In genomic region chr19:7554990-7555864, GRCh38 we compare ENCODE assay signal across 13 cellular contexts. TPM values are rescaled to one million over a fixed set of nuclear protein-coding genes. Genes with fewer than 3 reads are reported as not detected.
DNase-seq lines count a peak whose midpoint lies in the region; ATAC-seq, FAIRE-seq and TF ChIP-seq lines count a peak whose summit lies in the region.
"Had no signal": no experiment of that assay in that cellular context is flagged by ENCODE, and none has a peak within 500 bp of the region (broad histone marks: within the 10 kb centered on the region; RNA-seq: fewer than 3 reads in every experiment).

No MANE protein-coding gene starts in this region.

- peaks cover 21% of the 10 kb centered on the region for H3K36me3 Mint-ChIP-seq in activated T-helper 1 cell treated with anti-CD3 and anti-CD28 coated beads, Interleukin-12 subunit alpha, Interleukin-12 subunit beta, Interleukin-2, Interleukin-4 antibody, amounts not matched to agents 30 ng/mL and 10 ng/mL and 1 ng/mL, durations not matched to agents 14 hours and 24 hours and 36 hours (ENCODE audit: low read depth)

- no peak overlapping the region for H3K4me3 Mint-ChIP-seq in activated T-helper 1 cell treated with anti-CD3 and anti-CD28 coated beads, Interleukin-12 subunit alpha, Interleukin-12 subunit beta, Interleukin-2, Interleukin-4 antibody, amounts not matched to agents 30 ng/mL and 10 ng/mL and 1 ng/mL, durations not matched to agents 14 hours and 24 hours and 36 hours

- POLR2A ChIA-PET in K562 (lab: Yijun Ruan, JAX): interaction anchor here (0.7 kb wide), 1 partner anchor 243 kb away, joined by 3 read pairs; no protein-coding TSS in a partner anchor

- no peaks in the 10 kb centered on the region for H3K4me1 Mint-ChIP-seq in activated T-helper 1 cell treated with anti-CD3 and anti-CD28 coated beads, Interleukin-12 subunit alpha, Interleukin-12 subunit beta, Interleukin-2, Interleukin-4 antibody, amounts not matched to agents 30 ng/mL and 10 ng/mL and 1 ng/mL, durations not matched to agents 14 hours and 24 hours and 36 hours (ENCODE audit: low read depth)

- H3K4me3 ChIP-seq in HUES48 (ENCODE audit: low read depth, low read length): peak overlapping the region; percentile 64; the same call in 1 of the 2 replicates
- peak overlapping the region; percentile 34 for H3K4me3 ChIP-seq in K562
- H3K4me3 ChIP-seq in osteoblast (ENCODE audit: insufficient read depth, low read length): no peak overlapping the region
- H3K4me3 ChIP-seq: HAP-1, pancreas, thyroid gland had no signal

- H4K20me1 ChIP-seq in K562 (replicated peaks; ENCODE audit: control insufficient read depth, insufficient read depth, low read length) (no peaks in the 10 kb centered on the region), osteoblast (ENCODE audit: insufficient read depth, low read length) (no peaks in the 10 kb centered on the region)

- TF ChIP-seq RAD21 in K562 (CRISPR knock-in tag; conservative IDR thresholded peaks at IDR 0.05 in 1 of 2, IDR thresholded peaks at IDR 0.05 in 1 of 2): no peak

- 75% methylated on average over 30 of the region's 62 CpGs for WGBS in K562 (ENCODE audit: insufficient coverage, low coverage, missing lambda C conversion rate)

- no peaks in the 10 kb centered on the region for H3K9me3 ChIP-seq in HUES48 (ENCODE audit: control insufficient read depth, insufficient read depth, low read length)
- 0 out of 2 replicates have a peak, but pooled peaks cover 3% of the 10 kb centered on the region for H3K9me3 ChIP-seq in K562 (replicated peaks; ENCODE audit: control insufficient read depth, insufficient read depth, low read depth, low read length)
- H3K9me3 ChIP-seq in osteoblast (ENCODE audit: low read depth, low read length): no peaks in the 10 kb centered on the region
- H3K9me3 ChIP-seq: HAP-1, pancreas, thyroid gland had no signal

- CTCF ChIA-PET in K562 (lab: Yijun Ruan, JAX; ENCODE audit: low intra/inter-chr PET ratio): no interaction called here

- H3K9me1 ChIP-seq in K562 (ENCODE audit: control insufficient read depth, insufficient read depth, low read length): no peaks in the 10 kb centered on the region

- TF ChIP-seq CTCF in K562 (IDR thresholded peaks at IDR 0.05 in 2 of 3, conservative IDR thresholded peaks at IDR 0.05 in 1 of 3; ENCODE audit: insufficient read depth in 2 of 3, low read depth in 1 of 3, low read length in 3 of 3) (no peak), osteoblast (IDR thresholded peaks at IDR 0.05; ENCODE audit: extremely low read depth, low read depth, low read length) (no peak), GM13977 (IDR thresholded peaks at IDR 0.05; ENCODE audit: extremely low read depth, insufficient read depth, missing control alignments) (no peak)

- H3K9me3 Mint-ChIP-seq in activated T-helper 1 cell treated with anti-CD3 and anti-CD28 coated beads, Interleukin-12 subunit alpha, Interleukin-12 subunit beta, Interleukin-2, Interleukin-4 antibody, amounts not matched to agents 30 ng/mL and 10 ng/mL and 1 ng/mL, durations not matched to agents 14 hours and 24 hours and 36 hours: no peaks in the 10 kb centered on the region

- peak; percentile 87 for ATAC-seq in K562
- ATAC-seq: left lobe of liver, pancreas had no signal

- TF ChIP-seq POLR2A in K562 (conservative IDR thresholded peaks at IDR 0.05): no peak

- H3K79me2 ChIP-seq in K562 (ENCODE audit: control insufficient read depth, insufficient read depth, low read length): no peaks in the 10 kb centered on the region
- no peaks in the 10 kb centered on the region for H3K79me2 ChIP-seq in osteoblast (ENCODE audit: insufficient read depth, low read length)

- H3K36me3 ChIP-seq in HUES48 (ENCODE audit: control insufficient read depth, insufficient read depth, low read length) (peaks cover 48% of the 10 kb centered on the region), K562 (ENCODE audit: control insufficient read depth, insufficient read depth, low read length) (peaks cover 13% of the 10 kb centered on the region; the same call in 1 of the 3 replicates), osteoblast (ENCODE audit: insufficient read depth, low read length) (peaks cover 41% of the 10 kb centered on the region)

- H3K27ac ChIP-seq in HUES48 (ENCODE audit: low read depth, low read length): no peak overlapping the region
- peak overlapping the region; percentile 72; the same call in 2 of the 3 replicates for H3K27ac ChIP-seq in K562 (ENCODE audit: extremely low read depth, low read depth, low read length)
- H3K27ac ChIP-seq in osteoblast (ENCODE audit: low read depth, low read length): no peak overlapping the region
- H3K27ac ChIP-seq: pancreas, thyroid gland had no signal

- no peak for TF ChIP-seq EP300 in K562 (IDR thresholded peaks at IDR 0.05; ENCODE audit: low read length)

- H2AFZ ChIP-seq in K562 (ENCODE audit: low read depth, low read length) (peak overlapping the region; percentile 77), osteoblast (ENCODE audit: low read length) (no peak overlapping the region)

- intact Hi-C loops in K562 (cut with micrococcal nuclease): no loop called here
- intact Hi-C loops in activated T-helper 1 cell treated with anti-CD3 and anti-CD28 coated beads, Interleukin-12 subunit alpha, Interleukin-12 subunit beta, Interleukin-2, Interleukin-4 antibody, amounts not matched to agents 30 ng/mL and 10 ng/mL and 1 ng/mL, durations not matched to agents 14 hours and 24 hours and 36 hours (cut with micrococcal nuclease): no loop called here

- H3K27ac Mint-ChIP-seq in activated T-helper 1 cell treated with anti-CD3 and anti-CD28 coated beads, Interleukin-12 subunit alpha, Interleukin-12 subunit beta, Interleukin-2, Interleukin-4 antibody, amounts not matched to agents 30 ng/mL and 10 ng/mL and 1 ng/mL, durations not matched to agents 14 hours and 24 hours and 36 hours: no peak overlapping the region

- no peak for FAIRE-seq in K562 (lab: Jason Lieb, UNC)
- FAIRE-seq: pancreas had no signal

- H3K4me1 ChIP-seq in HUES48 (ENCODE audit: control insufficient read depth, insufficient read depth, low read length): peaks cover 6% of the 10 kb centered on the region; the same call in 1 of the 2 replicates
- H3K4me1 ChIP-seq in K562 (replicated peaks in 1 of 2; ENCODE audit: control insufficient read depth in 2 of 2, insufficient read depth in 2 of 2, low read length in 2 of 2): peaks cover 0 to 29% of the 10 kb centered on the region in 2 experiments; a peak in 3 of 5 replicates
- H3K4me1 ChIP-seq in osteoblast (ENCODE audit: insufficient read depth, low read length): no peaks in the 10 kb centered on the region
- H3K4me1 ChIP-seq: HAP-1, pancreas, thyroid gland had no signal

- BruUV-seq in K562 (replicated peaks; lab: Mats Ljungman, UMichigan): no TSS peak

- H3K27me3 ChIP-seq in HUES48 (ENCODE audit: control insufficient read depth, insufficient read depth, low read length): no peaks in the 10 kb centered on the region
- H3K27me3 ChIP-seq in K562 (ENCODE audit: control insufficient read depth in 2 of 2, insufficient read depth in 2 of 2, low read length in 2 of 2): no peaks in the 10 kb centered on the region
- H3K27me3 ChIP-seq in osteoblast (ENCODE audit: insufficient read depth, low read length): no peaks in the 10 kb centered on the region
- H3K27me3 ChIP-seq: pancreas, thyroid gland had no signal

- H3K27me3 Mint-ChIP-seq in activated T-helper 1 cell treated with anti-CD3 and anti-CD28 coated beads, Interleukin-12 subunit alpha, Interleukin-12 subunit beta, Interleukin-2, Interleukin-4 antibody, amounts not matched to agents 30 ng/mL and 10 ng/mL and 1 ng/mL, durations not matched to agents 14 hours and 24 hours and 36 hours (ENCODE audit: insufficient read depth): no peaks in the 10 kb centered on the region

- H3K4me2 ChIP-seq in K562 (ENCODE audit: insufficient read depth, low read length): no peak overlapping the region; the same call in 1 of the 2 replicates
- no peak overlapping the region for H3K4me2 ChIP-seq in osteoblast (ENCODE audit: insufficient read depth, low read length)

- H3K9ac ChIP-seq in HUES48 (ENCODE audit: low read depth, low read length) (no peak overlapping the region), K562 (ENCODE audit: insufficient read depth in 1 of 2, low read depth in 2 of 2, low read length in 2 of 2) (peak overlapping the region in 1 of 2 experiments; percentile 65; a peak in 1 of 4 replicates)

- in situ Hi-C loops in K562 (cut with MboI) (no loop called here), GM13977 (cut with MboI; ENCODE audit: low pct_unique_long_range_greater_than_20kb, low sequenced_read_pairs, unreplicated experiment) (loop anchor here (25.0 kb wide), 1 partner anchor 257 kb away; no protein-coding TSS in a partner anchor)

- DNase-seq in ELR (ENCODE audit: low read depth): peak; percentile 30
- peak; percentile 41 to 90 (median 88) for DNase-seq in K562 (ENCODE audit: extremely low read depth in 1 of 4, low spot score in 3 of 4)
- DNase-seq in osteoblast (ENCODE audit: insufficient read length, low spot score, missing footprints): peak; percentile 89
- no peak for DNase-seq in GM13977 (ENCODE audit: low spot score)
- DNase-seq in UCSD-AML1 (lab: John Stamatoyannopoulos, UW; ENCODE audit: unreplicated experiment): no peak
- no peak for DNase-seq in activated T-helper 1 cell treated with anti-CD3 and anti-CD28 coated beads, Interleukin-12 subunit alpha, Interleukin-12 subunit beta, Interleukin-2, Interleukin-4 antibody, amounts not matched to agents 30 ng/mL and 10 ng/mL and 1 ng/mL, durations not matched to agents 14 hours and 24 hours and 36 hours (ENCODE audit: low spot score)
- DNase-seq: NCI-H526 treated with DMSO at 0.1 percent for 48 hours, thyroid gland had no signal

RNA-seq across cellular contexts. Expression of gene PNPLA6, which starts 19.7 kb away (rescaled TPM):
- 25.7 and 85.1 TPM in 2 replicates for total RNA-seq in K562 (2011; cell fraction: chromatin; rRNA removed; ENCODE audit: low replicate concordance)
- 82.6 and 98.1 TPM in 2 replicates for total RNA-seq in K562 (2011; cell fraction: nucleolus; rRNA removed)
- 36.0 and 52.2 TPM in 2 replicates for total RNA-seq in K562 (2011; cell fraction: nucleoplasm; rRNA removed)
- total RNA-seq in K562 (2014; rRNA removed) (19.6 and 25.6 TPM in 2 replicates), K562 (2014; rRNA removed; fragmentation: Illumina TruSeq; extraction: Trizol) (3.2 and 6.5 TPM in 2 replicates), K562 (2015; rRNA removed; fragmentation: Illumina TruSeq; extraction: Trizol) (8.3 and 9.6 TPM in 2 replicates), K562 (2021) (30.2 and 32.3 TPM in 2 replicates), osteoblast (75.1 and 83.6 TPM in 2 replicates)
- polyA plus RNA-seq in K562 (2011; rRNA removed) (7.4 and 16.1 TPM in 2 replicates), K562 (2014; fragmentation: Illumina TruSeq; extraction: Trizol) (9.9 and 12.8 TPM in 2 replicates), K562 (2014; fragmentation: Nextera tagmentation; extraction: Ambion mirVana) (under 1 TPM; 0.07 to 0.74 TPM), K562 (2014; rRNA removed) (15.7 and 17.0 TPM in 2 replicates)
- 10.8 and 19.2 TPM in 2 replicates for polyA plus RNA-seq in K562 (2011; cell fraction: cytosol; rRNA removed)
- 41.4 and 57.5 TPM in 2 replicates for polyA plus RNA-seq in K562 (2011; cell fraction: nucleus; rRNA removed)
- polyA plus RNA-seq in K562 (2012): 18.1 and 35.8 TPM in 2 replicates
- polyA minus RNA-seq in K562 (2011; rRNA and poly(A)+ RNA removed): 6.2 and 8.8 TPM in 2 replicates
- polyA minus RNA-seq in K562 (2011; cell fraction: cytosol; rRNA and poly(A)+ RNA removed): 16.3 and 30.6 TPM in 2 replicates
- 23.7 and 30.1 TPM in 2 replicates for polyA minus RNA-seq in K562 (2011; cell fraction: nucleus; rRNA and poly(A)+ RNA removed)
- 131 and 136 TPM in 2 replicates for total RNA-seq in activated T-helper 1 cell treated with anti-CD3 and anti-CD28 coated beads, Interleukin-12 subunit alpha, Interleukin-12 subunit beta, Interleukin-2, Interleukin-4 antibody, amounts not matched to agents 30 ng/mL and 10 ng/mL and 1 ng/mL, durations not matched to agents 14 hours and 24 hours and 36 hours

RNA-seq across cellular contexts. Expression of gene MCOLN1, which starts 32.8 kb away (rescaled TPM):
- 31.5 and 96.4 TPM in 2 replicates for total RNA-seq in K562 (2011; cell fraction: chromatin; rRNA removed; ENCODE audit: low replicate concordance)
- 70.1 and 71.4 TPM in 2 replicates for total RNA-seq in K562 (2011; cell fraction: nucleolus; rRNA removed)
- 41.6 and 43.7 TPM in 2 replicates for total RNA-seq in K562 (2011; cell fraction: nucleoplasm; rRNA removed)
- total RNA-seq in K562 (2014; rRNA removed): 3.9 and 7.4 TPM in 2 replicates
- 1.5 and 2.6 TPM in 2 replicates for total RNA-seq in K562 (2014; rRNA removed; fragmentation: Illumina TruSeq; extraction: Trizol)
- 3.5 and 4.9 TPM in 2 replicates for total RNA-seq in K562 (2015; rRNA removed; fragmentation: Illumina TruSeq; extraction: Trizol)
- total RNA-seq in K562 (2021): 14.2 and 15.1 TPM in 2 replicates
- 10.6 and 12.0 TPM in 2 replicates for polyA plus RNA-seq in K562 (2011; rRNA removed)
- 10.0 and 24.6 TPM in 2 replicates for polyA plus RNA-seq in K562 (2011; cell fraction: cytosol; rRNA removed)
- 37.8 and 59.0 TPM in 2 replicates for polyA plus RNA-seq in K562 (2011; cell fraction: nucleus; rRNA removed)
- polyA plus RNA-seq in K562 (2012): 11.8 and 15.7 TPM in 2 replicates
- polyA plus RNA-seq in K562 (2014; fragmentation: Illumina TruSeq; extraction: Trizol): 7.1 and 8.9 TPM in 2 replicates
- under 1 TPM; 0.25 to 0.83 TPM for polyA plus RNA-seq in K562 (2014; fragmentation: Nextera tagmentation; extraction: Ambion mirVana)
- polyA plus RNA-seq in K562 (2014; rRNA removed): 15.4 and 17.0 TPM in 2 replicates
- polyA minus RNA-seq in K562 (2011; rRNA and poly(A)+ RNA removed): 4.7 and 8.5 TPM in 2 replicates
- 7.9 and 10.4 TPM in 2 replicates for polyA minus RNA-seq in K562 (2011; cell fraction: cytosol; rRNA and poly(A)+ RNA removed)
- polyA minus RNA-seq in K562 (2011; cell fraction: nucleus; rRNA and poly(A)+ RNA removed): 9.4 and 11.6 TPM in 2 replicates
- total RNA-seq in osteoblast: 16.6 and 21.2 TPM in 2 replicates
- 14.0 and 14.4 TPM in 2 replicates for total RNA-seq in activated T-helper 1 cell treated with anti-CD3 and anti-CD28 coated beads, Interleukin-12 subunit alpha, Interleukin-12 subunit beta, Interleukin-2, Interleukin-4 antibody, amounts not matched to agents 30 ng/mL and 10 ng/mL and 1 ng/mL, durations not matched to agents 14 hours and 24 hours and 36 hours

RNA-seq across cellular contexts. Expression of gene ZNF358, which starts 39.3 kb away (rescaled TPM):
- 0.39 and 3.7 TPM in 2 replicates for total RNA-seq in K562 (2011; cell fraction: chromatin; rRNA removed; ENCODE audit: low replicate concordance)
- 1.8 and 2.5 TPM in 2 replicates for total RNA-seq in K562 (2011; cell fraction: nucleolus; rRNA removed)
- 2.4 and 2.6 TPM in 2 replicates for total RNA-seq in K562 (2011; cell fraction: nucleoplasm; rRNA removed)
- 5.9 and 8.0 TPM in 2 replicates for total RNA-seq in K562 (2014; rRNA removed)
- 1.4 and 2.4 TPM in 2 replicates for total RNA-seq in K562 (2014; rRNA removed; fragmentation: Illumina TruSeq; extraction: Trizol)
- total RNA-seq in K562 (2015; rRNA removed; fragmentation: Illumina TruSeq; extraction: Trizol): 4.1 and 4.6 TPM in 2 replicates
- total RNA-seq in K562 (2021): 9.1 and 9.3 TPM in 2 replicates
- polyA plus RNA-seq in K562 (2011; rRNA removed): 4.9 and 7.6 TPM in 2 replicates
- polyA plus RNA-seq in K562 (2011; cell fraction: cytosol; rRNA removed): 11.3 and 16.2 TPM in 2 replicates
- 4.4 and 6.5 TPM in 2 replicates for polyA plus RNA-seq in K562 (2011; cell fraction: nucleus; rRNA removed)
- 7.0 and 15.6 TPM in 2 replicates for polyA plus RNA-seq in K562 (2012)
- polyA plus RNA-seq in K562 (2014; fragmentation: Illumina TruSeq; extraction: Trizol): 12.9 and 17.2 TPM in 2 replicates
- under 1 TPM; 0.04 TPM for polyA plus RNA-seq in K562 (2014; fragmentation: Nextera tagmentation; extraction: Ambion mirVana)
- 5.3 and 6.3 TPM in 2 replicates for polyA plus RNA-seq in K562 (2014; rRNA removed)
- polyA minus RNA-seq in K562 (2011; rRNA and poly(A)+ RNA removed): 1.1 and 1.6 TPM in 2 replicates
- 3.9 and 6.9 TPM in 2 replicates for polyA minus RNA-seq in K562 (2011; cell fraction: cytosol; rRNA and poly(A)+ RNA removed)
- polyA minus RNA-seq in K562 (2011; cell fraction: nucleus; rRNA and poly(A)+ RNA removed): 1.1 and 2.1 TPM in 2 replicates
- 25.0 and 26.1 TPM in 2 replicates for total RNA-seq in osteoblast
- total RNA-seq in activated T-helper 1 cell treated with anti-CD3 and anti-CD28 coated beads, Interleukin-12 subunit alpha, Interleukin-12 subunit beta, Interleukin-2, Interleukin-4 antibody, amounts not matched to agents 30 ng/mL and 10 ng/mL and 1 ng/mL, durations not matched to agents 14 hours and 24 hours and 36 hours: 4.8 and 5.2 TPM in 2 replicates

RNA-seq across cellular contexts. Expression of gene CAMSAP3, which starts 40.4 kb away (rescaled TPM):
- 0.56 and 3.9 TPM in 2 replicates for total RNA-seq in K562 (2011; cell fraction: chromatin; rRNA removed; ENCODE audit: low replicate concordance)
- total RNA-seq in K562 (2011; cell fraction: nucleolus; rRNA removed): 0.92 and 3.5 TPM in 2 replicates
- 0.99 and 1.2 TPM in 2 replicates for total RNA-seq in K562 (2011; cell fraction: nucleoplasm; rRNA removed)
- total RNA-seq in K562 (2014; rRNA removed) (0.18 and 0.24 TPM in 2 replicates), K562 (2014; rRNA removed; fragmentation: Illumina TruSeq; extraction: Trizol) (0.25 TPM in 1 of 2 replicates, not detected in the other), K562 (2015; rRNA removed; fragmentation: Illumina TruSeq; extraction: Trizol) (0.07 and 0.23 TPM in 2 replicates), K562 (2021) (0.67 and 0.89 TPM in 2 replicates), osteoblast (not detected in 2 replicates)
- polyA plus RNA-seq in K562 (2011; rRNA removed) (0.25 and 0.64 TPM in 2 replicates), K562 (2014; fragmentation: Illumina TruSeq; extraction: Trizol) (0.30 TPM in 2 replicates), K562 (2014; fragmentation: Nextera tagmentation; extraction: Ambion mirVana) (under 1 TPM in 1 of 2 experiments, not detected in 1; 0.01 TPM), K562 (2014; rRNA removed) (0.17 and 0.18 TPM in 2 replicates)
- 0.40 and 0.49 TPM in 2 replicates for polyA plus RNA-seq in K562 (2011; cell fraction: cytosol; rRNA removed)
- polyA plus RNA-seq in K562 (2011; cell fraction: nucleus; rRNA removed): 2.3 and 2.5 TPM in 2 replicates
- 0.65 and 2.6 TPM in 2 replicates for polyA plus RNA-seq in K562 (2012)
- polyA minus RNA-seq in K562 (2011; rRNA and poly(A)+ RNA removed): 0.06 and 0.07 TPM in 2 replicates
- 0.38 and 1.0 TPM in 2 replicates for polyA minus RNA-seq in K562 (2011; cell fraction: cytosol; rRNA and poly(A)+ RNA removed)
- 0.54 and 1.8 TPM in 2 replicates for polyA minus RNA-seq in K562 (2011; cell fraction: nucleus; rRNA and poly(A)+ RNA removed)
- 0.37 and 0.67 TPM in 2 replicates for total RNA-seq in activated T-helper 1 cell treated with anti-CD3 and anti-CD28 coated beads, Interleukin-12 subunit alpha, Interleukin-12 subunit beta, Interleukin-2, Interleukin-4 antibody, amounts not matched to agents 30 ng/mL and 10 ng/mL and 1 ng/mL, durations not matched to agents 14 hours and 24 hours and 36 hours
- total RNA-seq: fibroblast of lung had no signal
- polyA plus RNA-seq: fibroblast of lung had no signal

Comparison
In these comparisons a context has a peak if more than half of its experiments do, and no peak if none do; other contexts are left out.
1. DNase-seq: peak in ELR (single experiment), K562 (4 of 4) and osteoblast (single experiment); none in GM13977 (single experiment), UCSD-AML1 (single experiment) and activated T-helper 1 cell treated with anti-CD3 and anti-CD28 coated beads, Interleukin-12 subunit alpha, Interleukin-12 subunit beta, Interleukin-2, Interleukin-4 antibody, amounts not matched to agents 30 ng/mL and 10 ng/mL and 1 ng/mL, durations not matched to agents 14 hours and 24 hours and 36 hours (single experiment).